In the genomic region with DNA sequence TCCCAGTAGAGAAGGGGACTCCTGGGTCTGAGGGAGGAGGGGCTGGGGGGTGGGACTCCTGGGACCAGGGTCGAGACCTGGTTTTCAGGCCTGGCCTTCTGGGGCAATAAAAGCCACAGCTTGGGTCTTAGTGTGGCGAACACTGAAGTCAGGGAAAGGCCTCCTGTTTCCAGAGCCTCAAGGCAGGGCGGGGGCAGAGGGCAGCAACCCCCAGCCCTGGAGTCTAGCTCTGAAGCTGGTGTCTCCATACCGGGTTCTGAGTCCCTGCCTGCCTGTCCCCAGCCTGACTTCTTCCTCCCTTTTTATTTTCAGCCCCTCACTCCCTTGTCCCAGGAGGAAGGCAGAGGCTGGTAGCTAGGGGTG, we compare ENCODE assay signal across 1 cellular context.
TF ChIP-seq lines count a peak whose summit lies in the region.

No MANE protein-coding gene starts in this region.

TF ChIP-seq in HepG2, 621 proteins besides CTCF, POLR2A, EP300 and RAD21:
- TF ChIP-seq RELA (CRISPR knock-in tag; IDR thresholded peaks at IDR 0.05) = no peak
